19 cellular contexts compared by ENCODE assay signal in the genomic region with DNA sequence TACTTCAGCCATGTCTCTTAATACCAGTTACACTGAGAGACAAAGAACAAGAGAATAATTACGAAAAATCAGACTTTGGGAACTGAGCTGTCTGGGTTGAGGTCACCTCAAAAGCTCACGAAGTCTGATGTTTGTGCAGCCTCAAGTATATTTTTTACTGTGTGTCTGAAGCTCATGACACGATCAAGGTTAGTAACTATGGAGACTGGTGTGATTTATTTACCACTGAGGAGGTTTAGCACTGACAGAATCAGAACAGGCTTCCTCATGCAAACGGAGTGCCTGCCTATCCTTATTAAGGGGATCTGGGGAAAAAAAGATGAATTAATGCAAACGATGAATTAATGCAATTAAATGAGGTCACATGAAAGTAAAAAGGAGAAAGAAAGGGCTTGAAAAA.
"Had no signal": no experiment of that assay in that cellular context is flagged by ENCODE, and none has a peak within 500 bp of the region (broad histone marks: within the 10 kb centered on the region; RNA-seq: fewer than 3 reads in every experiment).

No MANE protein-coding gene starts in this region.

- H3K36me3 ChIP-seq: brain microvascular endothelial cell, left lung, suprapubic skin had no signal

- H3K27me3 ChIP-seq: brain microvascular endothelial cell, left lung, suprapubic skin had no signal

- H3K4me3 ChIP-seq: left lung, suprapubic skin had no signal

- ATAC-seq: activated CD4-positive, CD25-positive, alpha-beta regulatory T cell treated with anti-CD3 and anti-CD28 coated beads, Interleukin-2, amount 50 U/mL, for 24 hours; activated T-helper 17 cell treated with anti-CD3 and anti-CD28 coated beads, Interleukin-2, amount 50 U/mL, for 72 hours; effector memory CD8-positive, alpha-beta T cell; left lung; natural killer cell; right cardiac atrium; SK-N-SH treated with all-trans-retinoic acid at 6 μM for 48 hours had no signal

- H3K27ac ChIP-seq: brain microvascular endothelial cell, left lung, suprapubic skin had no signal

- H3K9me3 ChIP-seq: left lung, suprapubic skin had no signal

- FAIRE-seq: small intestine had no signal

- DNase-seq: activated CD4-positive, alpha-beta T cell treated with anti-CD3 and anti-CD28 coated beads, Interleukin-2, amount 50 U/mL, for 1 hour; activated naive CD4-positive, alpha-beta T cell treated with anti-CD3 and anti-CD28 coated beads, Interleukin-2, amount 10 ng/mL, durations not matched to agents 7 days and 5 days; brain microvascular endothelial cell; dermis blood vessel endothelial cell; effector memory CD8-positive, alpha-beta T cell; erythroblast; islet precursor cell; left lung; mammary epithelial cell; natural killer cell; nucleus accumbens; right cardiac atrium; small intestine; T-helper 1 cell; T1000 had no signal

- H3K4me1 ChIP-seq: left lung, suprapubic skin had no signal
